In genomic region chr7:44221231-44221791, GRCh38 we compare ENCODE assay signal across 19 cellular contexts. TPM values are rescaled to one million over a fixed set of nuclear protein-coding genes. Genes with fewer than 3 reads are reported as not detected.
DNase-seq lines count a peak whose midpoint lies in the region; ATAC-seq and TF ChIP-seq lines count a peak whose summit lies in the region.
"Had no signal": no experiment of that assay in that cellular context is flagged by ENCODE, and none has a peak within 500 bp of the region (broad histone marks: within the 10 kb centered on the region; RNA-seq: fewer than 3 reads in every experiment).

No MANE protein-coding gene starts in this region.

- no peak for TF ChIP-seq CTCF in OCI-LY3 (IDR thresholded peaks at IDR 0.05; ENCODE audit: low read depth, low read length)
- TF ChIP-seq CTCF in fibroblast of pulmonary artery (IDR thresholded peaks at IDR 0.05; ENCODE audit: low read length, missing control alignments), result peak; percentile 2
- TF ChIP-seq CTCF in nephron progenitor cell (IDR thresholded peaks at IDR 0.05), result no peak
- TF ChIP-seq CTCF in GM13977 (IDR thresholded peaks at IDR 0.05; ENCODE audit: extremely low read depth, insufficient read depth, missing control alignments), result no peak

- no peak overlapping the region for H3K9ac ChIP-seq in OCI-LY3 (ENCODE audit: low read length)
- H3K9ac ChIP-seq: BLaER1 treated with 17β-estradiol and CSF1 and Interleukin-3, amounts not matched to agents 10 nM and 100 nM had no signal

- H3K27me3 ChIP-seq in OCI-LY3 (ENCODE audit: low read depth, low read length), result peaks cover 13% of the 10 kb centered on the region; the same call in 1 of the 2 replicates
- H3K27me3 ChIP-seq: BLaER1 treated with 17β-estradiol and CSF1 and Interleukin-3, amounts not matched to agents 10 nM and 100 nM; thyroid gland had no signal

- H3K4me1 Mint-ChIP-seq in nephron progenitor cell, result peaks cover 58% of the 10 kb centered on the region
- no peaks in the 10 kb centered on the region for H3K4me1 Mint-ChIP-seq in activated CD4-positive, alpha-beta T cell treated with anti-CD3 and anti-CD28 coated beads, Interleukin-2, amount 10 ng/mL, durations not matched to agents 24 days and 14 days
- H3K4me1 Mint-ChIP-seq: activated naive CD8-positive, alpha-beta T cell treated with anti-CD3 and anti-CD28 coated beads, Interleukin-2, amount 50 U/mL, for 24 hours had no signal

- DNase-seq in Daoy (ENCODE audit: low read depth), result peak; percentile 63
- DNase-seq in fibroblast of pulmonary artery (ENCODE audit: low read depth), result no peak
- peak; percentile 50 for DNase-seq in nephron progenitor cell
- no peak for DNase-seq in cerebellar nuclear complex (lab: John Stamatoyannopoulos, UW)
- DNase-seq in activated CD4-positive, alpha-beta T cell treated with anti-CD3 and anti-CD28 coated beads, Interleukin-2, amount 10 ng/mL, durations not matched to agents 24 days and 14 days, result no peak
- no peak for DNase-seq in GM13977 (ENCODE audit: low spot score)
- DNase-seq: activated naive CD8-positive, alpha-beta T cell treated with anti-CD3 and anti-CD28 coated beads, Interleukin-2, amount 50 U/mL, for 24 hours; central memory CD4-positive, alpha-beta T cell; mammary epithelial cell; MV-4-11; NCI-H2029; NCI-H524 treated with DMSO at 0.1 percent for 48 hours; stimulated activated CD4-positive, alpha-beta T cell treated with anti-CD3 and anti-CD28 coated beads, Interleukin-2, amount 100 ng/mL, for 48 hours; SW 1271 had no signal

- H3K4me1 ChIP-seq in OCI-LY3 (ENCODE audit: low read length), result no peaks in the 10 kb centered on the region
- H3K4me1 ChIP-seq: BLaER1 treated with 17β-estradiol and CSF1 and Interleukin-3, amounts not matched to agents 10 nM and 100 nM; thyroid gland had no signal

- no peak overlapping the region for H3K27ac ChIP-seq in OCI-LY3 (ENCODE audit: low read length)
- H3K27ac ChIP-seq: BLaER1 treated with 17β-estradiol and CSF1 and Interleukin-3, amounts not matched to agents 10 nM and 100 nM; thyroid gland had no signal

- no peaks in the 10 kb centered on the region for H3K9me3 Mint-ChIP-seq in nephron progenitor cell
- no peaks in the 10 kb centered on the region for H3K9me3 Mint-ChIP-seq in activated CD4-positive, alpha-beta T cell treated with anti-CD3 and anti-CD28 coated beads, Interleukin-2, amount 10 ng/mL, durations not matched to agents 24 days and 14 days
- H3K9me3 Mint-ChIP-seq: activated naive CD8-positive, alpha-beta T cell treated with anti-CD3 and anti-CD28 coated beads, Interleukin-2, amount 50 U/mL, for 24 hours had no signal

- H3K4me3 Mint-ChIP-seq in nephron progenitor cell, result no peak overlapping the region
- H3K4me3 Mint-ChIP-seq in activated CD4-positive, alpha-beta T cell treated with anti-CD3 and anti-CD28 coated beads, Interleukin-2, amount 10 ng/mL, durations not matched to agents 24 days and 14 days, result no peak overlapping the region
- H3K4me3 Mint-ChIP-seq: activated naive CD8-positive, alpha-beta T cell treated with anti-CD3 and anti-CD28 coated beads, Interleukin-2, amount 50 U/mL, for 24 hours had no signal

- no peaks in the 10 kb centered on the region for H3K79me2 ChIP-seq in OCI-LY3 (ENCODE audit: low read length)

- in situ Hi-C loops in GM13977 (cut with MboI; ENCODE audit: low pct_unique_long_range_greater_than_20kb, low sequenced_read_pairs, unreplicated experiment), result no loop called here

- H3K27me3 Mint-ChIP-seq in nephron progenitor cell (ENCODE audit: low read depth, poor library complexity), result peaks cover 6% of the 10 kb centered on the region
- H3K27me3 Mint-ChIP-seq in activated CD4-positive, alpha-beta T cell treated with anti-CD3 and anti-CD28 coated beads, Interleukin-2, amount 10 ng/mL, durations not matched to agents 24 days and 14 days, result no peaks in the 10 kb centered on the region
- H3K27me3 Mint-ChIP-seq: activated naive CD8-positive, alpha-beta T cell treated with anti-CD3 and anti-CD28 coated beads, Interleukin-2, amount 50 U/mL, for 24 hours had no signal

- H3K4me3 ChIP-seq in OCI-LY3 (ENCODE audit: low read length), result no peak overlapping the region
- no peak overlapping the region for H3K4me3 ChIP-seq in fibroblast of pulmonary artery (replicated peaks; ENCODE audit: low read depth, low read length)
- H3K4me3 ChIP-seq: BLaER1 treated with 17β-estradiol and CSF1 and Interleukin-3, amounts not matched to agents 10 nM and 100 nM had no signal

- peak overlapping the region; percentile 25; the same call in 1 of the 2 replicates for H3K4me2 ChIP-seq in OCI-LY3 (ENCODE audit: low read length)
- H3K4me2 ChIP-seq: BLaER1 treated with 17β-estradiol and CSF1 and Interleukin-3, amounts not matched to agents 10 nM and 100 nM had no signal

- H3K36me3 Mint-ChIP-seq in nephron progenitor cell (ENCODE audit: low read depth), result no peaks in the 10 kb centered on the region
- H3K36me3 Mint-ChIP-seq in activated CD4-positive, alpha-beta T cell treated with anti-CD3 and anti-CD28 coated beads, Interleukin-2, amount 10 ng/mL, durations not matched to agents 24 days and 14 days (ENCODE audit: low read depth), result no peaks in the 10 kb centered on the region

- intact Hi-C loops in activated CD4-positive, alpha-beta T cell treated with anti-CD3 and anti-CD28 coated beads, Interleukin-2, amount 10 ng/mL, durations not matched to agents 24 days and 14 days (cut with micrococcal nuclease), result no loop called here

- no peaks in the 10 kb centered on the region for H4K20me1 ChIP-seq in OCI-LY3 (ENCODE audit: insufficient read depth, low read length)

- no peak overlapping the region for H2AFZ ChIP-seq in OCI-LY3 (ENCODE audit: low read depth, low read length)

- no peak overlapping the region for H3K27ac Mint-ChIP-seq in nephron progenitor cell
- no peak overlapping the region for H3K27ac Mint-ChIP-seq in activated CD4-positive, alpha-beta T cell treated with anti-CD3 and anti-CD28 coated beads, Interleukin-2, amount 10 ng/mL, durations not matched to agents 24 days and 14 days
- H3K27ac Mint-ChIP-seq: activated naive CD8-positive, alpha-beta T cell treated with anti-CD3 and anti-CD28 coated beads, Interleukin-2, amount 50 U/mL, for 24 hours had no signal

- no peaks in the 10 kb centered on the region for H3K9me3 ChIP-seq in OCI-LY3 (ENCODE audit: insufficient read depth, low read length)
- H3K9me3 ChIP-seq: BLaER1 treated with 17β-estradiol and CSF1 and Interleukin-3, amounts not matched to agents 10 nM and 100 nM; thyroid gland had no signal

- ATAC-seq in HG03280 (IDR thresholded peaks at IDR 0.05; ENCODE audit: unreplicated experiment), result no peak
- ATAC-seq: activated naive CD8-positive, alpha-beta T cell treated with anti-CD3 and anti-CD28 coated beads, Interleukin-2, amount 50 U/mL, for 24 hours; Panc1 had no signal

- no peaks in the 10 kb centered on the region for H3K36me3 ChIP-seq in OCI-LY3 (replicated peaks; ENCODE audit: low read depth, low read length)
- H3K36me3 ChIP-seq: BLaER1 treated with 17β-estradiol and CSF1 and Interleukin-3, amounts not matched to agents 10 nM and 100 nM; thyroid gland had no signal

RNA-seq across cellular contexts. Expression of gene YKT6, which starts 20.5 kb away (rescaled TPM):
- 224 and 232 TPM in 2 replicates for total RNA-seq in Daoy (2014; rRNA removed; shearing (Covaris generic))
- 87.3 and 92.8 TPM in 2 replicates for total RNA-seq in activated CD4-positive, alpha-beta T cell treated with anti-CD3 and anti-CD28 coated beads, Interleukin-2, amount 10 ng/mL, durations not matched to agents 24 days and 14 days

RNA-seq across cellular contexts. Expression of gene GCK, which starts 32.1 kb away (rescaled TPM):
- total RNA-seq in Daoy (2014; rRNA removed; shearing (Covaris generic)), result 0.46 TPM in 1 of 2 replicates, not detected in the other
- 1.7 and 2.0 TPM in 2 replicates for total RNA-seq in activated CD4-positive, alpha-beta T cell treated with anti-CD3 and anti-CD28 coated beads, Interleukin-2, amount 10 ng/mL, durations not matched to agents 24 days and 14 days
- total RNA-seq: mammary epithelial cell had no signal

Comparison
In these comparisons a context has a peak if more than half of its experiments do, and no peak if none do; other contexts are left out.
1. DNase-seq: peak in Daoy (single experiment) and nephron progenitor cell (single experiment); none in fibroblast of pulmonary artery (single experiment), cerebellar nuclear complex (0 of 2), activated CD4-positive, alpha-beta T cell treated with anti-CD3 and anti-CD28 coated beads, Interleukin-2, amount 10 ng/mL, durations not matched to agents 24 days and 14 days (single experiment) and GM13977 (single experiment).